8 cellular contexts compared by ENCODE assay signal in genomic region chr4:997375-998071, GRCh38. TPM values are rescaled to one million over a fixed set of nuclear protein-coding genes. Genes with fewer than 3 reads are reported as not detected.
DNase-seq lines count a peak whose midpoint lies in the region; ATAC-seq and TF ChIP-seq lines count a peak whose summit lies in the region.

No MANE protein-coding gene starts in this region.

- DNase-seq in GM23248 = peak; percentile 67
- peak; percentile 21 for DNase-seq in activated B cell treated with CpG ODN at 0.5 μM for 24 hours
- peak; percentile 78 for DNase-seq in hepatocyte (ENCODE audit: low spot score)
- DNase-seq in skeletal muscle cell (ENCODE audit: low read depth) = no peak
- no peak for DNase-seq in activated CD4-positive, alpha-beta T cell treated with anti-CD3 and anti-CD28 coated beads for 1 hour
- no peak for DNase-seq in activated CD4-positive, CD25-positive, alpha-beta regulatory T cell (lab: John Stamatoyannopoulos, UW)

- no peak overlapping the region for H2AFZ ChIP-seq in GM23248
- no peak overlapping the region for H2AFZ ChIP-seq in hepatocyte

- no peaks in the 10 kb centered on the region for H3K4me1 ChIP-seq in GM23248 (ENCODE audit: insufficient read depth)
- peaks cover 35% of the 10 kb centered on the region for H3K4me1 ChIP-seq in hepatocyte (ENCODE audit: insufficient read depth)

- H3K4me3 ChIP-seq in GM23248 (peak overlapping the region; percentile 57), hepatocyte (peak overlapping the region; percentile 42), skeletal muscle cell (ENCODE audit: low read depth, low read length) (peak overlapping the region; percentile 39)

- intact Hi-C loops in activated B cell treated with CpG ODN at 0.5 μM for 24 hours (cut with micrococcal nuclease) = no loop called here

- no peak overlapping the region for H3K27ac Mint-ChIP-seq in activated B cell treated with CpG ODN at 0.5 μM for 24 hours

- CTCF ChIA-PET in activated B cell treated with CpG ODN at 0.5 μM for 24 hours (lab: Charles Lee) = no interaction called here

- no peak overlapping the region for H3K27ac ChIP-seq in GM23248
- no peak overlapping the region for H3K27ac ChIP-seq in hepatocyte

- H3K36me3 Mint-ChIP-seq in activated B cell treated with CpG ODN at 0.5 μM for 24 hours (ENCODE audit: low read depth) = no peaks in the 10 kb centered on the region

- H3K9ac ChIP-seq in GM23248 = peak overlapping the region; percentile 42; the same call in 1 of the 2 replicates

- POLR2A ChIA-PET in activated B cell treated with CpG ODN at 0.5 μM for 24 hours (lab: Charles Lee) = interaction anchor here (1.4 kb wide), 1 partner anchor 217 kb away, joined by 4 read pairs; no protein-coding TSS in a partner anchor

- H3F3A ChIP-seq in GM23248 (ENCODE audit: insufficient read depth) = no peaks in the 10 kb centered on the region

- TF ChIP-seq CTCF in activated B cell treated with CpG ODN at 0.5 μM for 24 hours (IDR thresholded peaks at IDR 0.05) (no peak), hepatocyte (IDR thresholded peaks at IDR 0.05; ENCODE audit: poor library complexity) (no peak)

- H4K20me1 ChIP-seq in GM23248 (ENCODE audit: insufficient read depth) (no peaks in the 10 kb centered on the region), hepatocyte (ENCODE audit: insufficient read depth, poor library complexity, severe bottlenecking) (no peaks in the 10 kb centered on the region)

- H3K27me3 ChIP-seq in GM23248 (replicated peaks; ENCODE audit: insufficient read depth) = peaks cover 28% of the 10 kb centered on the region
- H3K27me3 ChIP-seq in hepatocyte = peaks cover 39% of the 10 kb centered on the region

- H3K36me3 ChIP-seq in GM23248 (ENCODE audit: low read depth) = no peaks in the 10 kb centered on the region
- H3K36me3 ChIP-seq in hepatocyte (replicated peaks; ENCODE audit: insufficient read depth, low read depth) = no peaks in the 10 kb centered on the region

- ATAC-seq in activated B cell treated with CpG ODN at 0.5 μM for 24 hours (ENCODE audit: low read depth) (peak; percentile 44), GM19328 (IDR thresholded peaks at IDR 0.05; ENCODE audit: unreplicated experiment) (no peak), GM18502 (IDR thresholded peaks at IDR 0.05; ENCODE audit: poor library complexity, unreplicated experiment) (no peak)

- in situ Hi-C loops in GM23248 (cut with MboI) = no loop called here

- H3K9me2 ChIP-seq in GM23248 (ENCODE audit: insufficient read depth) (no peaks in the 10 kb centered on the region), hepatocyte (replicated peaks; ENCODE audit: insufficient read depth) (no peaks in the 10 kb centered on the region)

- H3K9me3 Mint-ChIP-seq in activated B cell treated with CpG ODN at 0.5 μM for 24 hours = no peaks in the 10 kb centered on the region

- H3K4me2 ChIP-seq in GM23248 (ENCODE audit: unreplicated experiment) (peak overlapping the region; percentile 65), hepatocyte (peak overlapping the region; percentile 92)

- H3K27me3 Mint-ChIP-seq in activated B cell treated with CpG ODN at 0.5 μM for 24 hours = peaks cover 16% of the 10 kb centered on the region

- peaks cover 28% of the 10 kb centered on the region for H3K4me1 Mint-ChIP-seq in activated B cell treated with CpG ODN at 0.5 μM for 24 hours

- no peak overlapping the region for H3K4me3 Mint-ChIP-seq in activated B cell treated with CpG ODN at 0.5 μM for 24 hours

- H3K79me2 ChIP-seq in GM23248 (ENCODE audit: insufficient read depth) = no peaks in the 10 kb centered on the region
- H3K79me2 ChIP-seq in hepatocyte = no peaks in the 10 kb centered on the region

- H3K9me3 ChIP-seq in GM23248 (ENCODE audit: low read depth) (no peaks in the 10 kb centered on the region), hepatocyte (ENCODE audit: low read depth) (no peaks in the 10 kb centered on the region)

- WGBS in GM23248 (ENCODE audit: low coverage in 1 of 2, low lambda C conversion rate in 2 of 2, missing lambda C conversion rate in 2 of 2), 2 experiments = 2 to 4% methylated on average over 27 to 50 of the region's 68 CpGs
- 21% methylated on average over 8 of the region's 68 CpGs for WGBS in hepatocyte (ENCODE audit: low lambda C conversion rate, missing lambda C conversion rate)

RNA-seq across cellular contexts. Expression of gene SLC26A1, which starts 4.3 kb away (rescaled TPM):
- 0.13 and 0.22 TPM in 2 replicates for total RNA-seq in GM23248 (2014; rRNA removed; shearing (Covaris generic))
- polyA plus RNA-seq in GM23248 (2016; fragmentation: Nextera tagmentation; extraction: Ambion mirVana) (1.6 and 1.8 TPM in 2 replicates), hepatocyte (9.0 and 9.1 TPM in 2 replicates)
- total RNA-seq in activated B cell treated with CpG ODN at 0.5 μM for 24 hours (0.15 TPM in 1 of 2 replicates, not detected in the other), hepatocyte (11.9 and 12.6 TPM in 2 replicates)

RNA-seq across cellular contexts. Expression of gene IDUA, which starts 10.7 kb away (rescaled TPM):
- total RNA-seq in GM23248 (2014; rRNA removed; shearing (Covaris generic)) = 26.3 and 30.7 TPM in 2 replicates
- 26.4 and 28.8 TPM in 2 replicates for polyA plus RNA-seq in GM23248 (2016; fragmentation: Nextera tagmentation; extraction: Ambion mirVana)
- 24.7 and 32.9 TPM in 2 replicates for total RNA-seq in activated B cell treated with CpG ODN at 0.5 μM for 24 hours
- 13.1 and 15.5 TPM in 2 replicates for total RNA-seq in hepatocyte
- 82.6 and 103 TPM in 2 replicates for polyA plus RNA-seq in hepatocyte

RNA-seq across cellular contexts. Expression of gene FGFRL1, which starts 13.9 kb away (rescaled TPM):
- total RNA-seq in GM23248 (2014; rRNA removed; shearing (Covaris generic)) = 58.7 and 64.9 TPM in 2 replicates
- polyA plus RNA-seq in GM23248 (2016; fragmentation: Nextera tagmentation; extraction: Ambion mirVana) = 10.8 and 11.1 TPM in 2 replicates
- 4.2 and 5.6 TPM in 2 replicates for total RNA-seq in activated B cell treated with CpG ODN at 0.5 μM for 24 hours
- 23.1 and 28.1 TPM in 2 replicates for total RNA-seq in hepatocyte
- polyA plus RNA-seq in hepatocyte = 27.8 and 34.0 TPM in 2 replicates

RNA-seq across cellular contexts. Expression of gene DGKQ, which starts 24.2 kb away (rescaled TPM):
- total RNA-seq in GM23248 (2014; rRNA removed; shearing (Covaris generic)) = 16.8 and 18.2 TPM in 2 replicates
- 1.4 and 1.9 TPM in 2 replicates for polyA plus RNA-seq in GM23248 (2016; fragmentation: Nextera tagmentation; extraction: Ambion mirVana)
- 16.3 and 16.4 TPM in 2 replicates for total RNA-seq in activated B cell treated with CpG ODN at 0.5 μM for 24 hours
- 13.8 and 17.4 TPM in 2 replicates for total RNA-seq in hepatocyte
- polyA plus RNA-seq in hepatocyte = 20.7 and 21.1 TPM in 2 replicates

Comparison
In these comparisons a context has a peak if more than half of its experiments do, and no peak if none do; other contexts are left out.
1. DNase-seq: peak in GM23248 (single experiment), activated B cell treated with CpG ODN at 0.5 μM for 24 hours (single experiment) and hepatocyte (single experiment); none in skeletal muscle cell (single experiment), activated CD4-positive, alpha-beta T cell treated with anti-CD3 and anti-CD28 coated beads for 1 hour (single experiment) and activated CD4-positive, CD25-positive, alpha-beta regulatory T cell (0 of 4).
2. RNA of gene SLC26A1, which starts 4.3 kb away (total RNA-seq): 11.9 to 12.6 TPM in hepatocyte; 0.13 to 0.22 TPM in GM23248 and 0.15 TPM in activated B cell treated with CpG ODN at 0.5 μM for 24 hours; every median in the first group is over 10 times any median in the second.
3. Peak in every context shown above with its lines, with median percentiles within 50 percentile points of each other: H3K4me3 ChIP-seq.